Comparison of ENCODE assay signal across 12 cellular contexts in genomic region chr4:127124919-127125318, GRCh38.
DNase-seq lines count a peak whose midpoint lies in the region; ATAC-seq and TF ChIP-seq lines count a peak whose summit lies in the region.
"Had no signal": no experiment of that assay in that cellular context is flagged by ENCODE, and none has a peak within 500 bp of the region (broad histone marks: within the 10 kb centered on the region; RNA-seq: fewer than 3 reads in every experiment).

No MANE protein-coding gene starts in this region.

- no peak overlapping the region for H3K4me3 ChIP-seq in cardiac fibroblast (replicated peaks in 1 of 2; ENCODE audit: low read depth in 2 of 2, low read length in 2 of 2)
- H3K4me3 ChIP-seq in MG63, result no peak overlapping the region

- DNase-seq in EH (ENCODE audit: low read depth) (peak; percentile 6), NCI-H1092 (lab: John Stamatoyannopoulos, UW) (peak; percentile 25), cardiac fibroblast (ENCODE audit: low read depth in 2 of 2) (peak; percentile 3 to 11), myocyte (ENCODE audit: low read depth) (peak; percentile 27), MG63 (no peak), NCI-H1436 (lab: John Stamatoyannopoulos, UW) (no peak), OCI-M2 (lab: John Stamatoyannopoulos, UW; ENCODE audit: unreplicated experiment) (no peak)
- DNase-seq: activated CD4-positive, alpha-beta memory T cell treated with anti-CD3 and anti-CD28 coated beads, Interleukin-2, amount 10 ng/mL, durations not matched to agents 7 days and 5 days; activated naive CD4-positive, alpha-beta T cell treated with anti-CD3 and anti-CD28 coated beads, Interleukin-2, amount 10 ng/mL, durations not matched to agents 7 days and 5 days; natural killer cell; T-helper 1 cell had no signal

- H3K9me3 ChIP-seq in MG63, result no peaks in the 10 kb centered on the region

- H3K27me3 ChIP-seq in MG63, result no peaks in the 10 kb centered on the region

- TF ChIP-seq CTCF in cardiac fibroblast (IDR thresholded peaks at IDR 0.05; ENCODE audit: low read depth, low read length), result no peak

- ATAC-seq in GM21529 (IDR thresholded peaks at IDR 0.05; ENCODE audit: unreplicated experiment), result no peak
- ATAC-seq: natural killer cell had no signal

- no peaks in the 10 kb centered on the region for H3K36me3 ChIP-seq in MG63

Comparison
In these comparisons a context has a peak if more than half of its experiments do, and no peak if none do; other contexts are left out.
1. DNase-seq: peak in EH (single experiment), NCI-H1092 (single experiment), cardiac fibroblast (2 of 2) and myocyte (single experiment); none in MG63 (single experiment), NCI-H1436 (single experiment) and OCI-M2 (single experiment).